Comparison of ENCODE assay signal across 8 cellular contexts in the genomic region with DNA sequence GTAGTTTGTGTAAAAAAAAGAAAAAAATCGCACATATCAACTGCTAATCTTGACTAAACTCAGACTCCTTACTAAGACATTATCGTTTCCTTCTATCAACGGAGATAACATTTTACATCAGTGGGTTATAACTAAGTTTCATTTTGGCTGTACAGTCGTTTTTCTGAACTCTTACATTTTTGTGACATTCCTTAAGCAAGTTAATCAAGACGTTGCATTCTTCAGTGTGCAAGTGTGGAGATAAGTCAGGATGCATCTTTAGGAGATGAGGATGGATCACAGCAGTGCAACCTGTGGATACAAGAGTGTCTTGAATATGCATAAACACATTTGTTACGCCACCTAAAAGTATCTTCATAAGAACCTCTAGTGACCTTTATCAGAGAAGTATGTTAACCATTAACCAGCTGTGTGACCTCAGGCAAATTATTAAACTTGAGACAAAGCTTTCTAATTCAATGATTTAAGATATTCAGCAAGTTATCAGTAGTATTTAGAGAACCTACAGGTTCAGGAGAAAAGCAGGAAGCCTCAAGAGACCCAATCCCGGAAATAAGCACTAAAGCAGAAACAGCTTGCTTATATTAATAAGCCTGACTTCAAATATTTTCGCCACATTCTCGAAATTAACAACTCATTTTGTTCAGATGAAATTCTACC. TPM values are rescaled to one million over a fixed set of nuclear protein-coding genes. Genes with fewer than 3 reads are reported as not detected.
A peak's percentile ranks its signal among the peaks of the same experiment; 100 is the strongest.
DNase-seq lines count a peak whose midpoint lies in the region; ATAC-seq, FAIRE-seq and TF ChIP-seq lines count a peak whose summit lies in the region.

No MANE protein-coding gene starts in this region.

- peaks cover 9% of the 10 kb centered on the region for H3K4me1 Mint-ChIP-seq in WTC11

- H3K4me3 ChIP-seq in mononuclear cell (ENCODE audit: low read length): peak overlapping the region; percentile 31

- peaks cover 7% of the 10 kb centered on the region for H3K4me1 ChIP-seq in mononuclear cell (ENCODE audit: insufficient read depth, low read length)

- no peaks in the 10 kb centered on the region for H3K9me3 ChIP-seq in mononuclear cell (ENCODE audit: low read depth, low read length)

- no peak for DNase-seq in WTC11 (ENCODE audit: low spot score)
- no peak for DNase-seq in urothelium cell line (ENCODE audit: low spot score)
- no peak for DNase-seq in effector CD4-positive, alpha-beta T cell
- DNase-seq in AG08395 (ENCODE audit: low spot score): no peak
- DNase-seq in SKM-1 treated with dmso at 0.1 percent for 144 hours (lab: John Stamatoyannopoulos, UW; ENCODE audit: unreplicated experiment): no peak

- POLR2A ChIA-PET in WTC11 (lab: Charles Lee): interaction anchor here (0.6 to 0.7 kb wide), 3 partner anchors 59 to 476 kb away, joined by 3 to 6 read pairs (median 4); no protein-coding TSS in a partner anchor

- H3K9me3 Mint-ChIP-seq in WTC11: peaks cover 17% of the 10 kb centered on the region

- peak overlapping the region; percentile 1; the same call in 1 of the 2 replicates for H3K27ac Mint-ChIP-seq in WTC11

- H3K27me3 ChIP-seq in mononuclear cell (ENCODE audit: insufficient read depth, low read length): no peaks in the 10 kb centered on the region

- no peak for FAIRE-seq in urothelium cell line (lab: Jason Lieb, UNC)

- H3K27me3 Mint-ChIP-seq in WTC11 (ENCODE audit: low read depth): no peaks in the 10 kb centered on the region

- no peak for TF ChIP-seq CTCF in WTC11 (IDR thresholded peaks at IDR 0.05)

- no peak overlapping the region for H3K4me3 Mint-ChIP-seq in WTC11

- CTCF ChIA-PET in WTC11 (lab: Charles Lee): interaction anchor here (1.0 kb wide), 1 partner anchor 39 kb away, joined by 3 read pairs; no protein-coding TSS in a partner anchor

- peaks cover 9% of the 10 kb centered on the region for H3K36me3 Mint-ChIP-seq in WTC11

- ATAC-seq in GM18508 (IDR thresholded peaks at IDR 0.05; ENCODE audit: insufficient read depth, unreplicated experiment) (peak; percentile 55), HG02588 (IDR thresholded peaks at IDR 0.05; ENCODE audit: unreplicated experiment) (peak; percentile 62), WTC11 (no peak)

TF ChIP-seq in WTC11, 78 proteins besides CTCF, POLR2A, EP300 and RAD21:
- no peak for TF ChIP-seq E2F4 (CRISPR knock-in tag; IDR thresholded peaks at IDR 0.05; ENCODE audit: borderline replicate concordance, low read depth)
- TF ChIP-seq CREM (CRISPR knock-in tag; IDR thresholded peaks at IDR 0.05): no peak
- no peak for TF ChIP-seq GRHL2 (CRISPR knock-in tag; IDR thresholded peaks at IDR 0.05; ENCODE audit: insufficient replicate concordance, severe bottlenecking)
- no peak for TF ChIP-seq AR (CRISPR knock-in tag; IDR thresholded peaks at IDR 0.05)
- TF ChIP-seq EMX1 (CRISPR knock-in tag; IDR thresholded peaks at IDR 0.05): no peak
- no peak for TF ChIP-seq TP53 (CRISPR knock-in tag; IDR thresholded peaks at IDR 0.05)
- no peak for TF ChIP-seq ZNF232 (CRISPR knock-in tag; IDR thresholded peaks at IDR 0.05)
- no peak for TF ChIP-seq FOXP1 (CRISPR knock-in tag; IDR thresholded peaks at IDR 0.05; ENCODE audit: borderline replicate concordance)
- no peak for TF ChIP-seq ERG (CRISPR knock-in tag; IDR thresholded peaks at IDR 0.05)
- TF ChIP-seq ZBTB43 (CRISPR knock-in tag; IDR thresholded peaks at IDR 0.05): no peak
- TF ChIP-seq KAT7 (CRISPR knock-in tag; IDR thresholded peaks at IDR 0.05; ENCODE audit: borderline replicate concordance): no peak
- TF ChIP-seq ZNF423 (CRISPR knock-in tag; IDR thresholded peaks at IDR 0.05): no peak
- TF ChIP-seq ZNF219 (CRISPR knock-in tag; IDR thresholded peaks at IDR 0.05; ENCODE audit: borderline replicate concordance): no peak
- TF ChIP-seq NR2C2 (CRISPR knock-in tag; IDR thresholded peaks at IDR 0.05): no peak
- no peak for TF ChIP-seq ZNF416 (CRISPR knock-in tag; IDR thresholded peaks at IDR 0.05)
- TF ChIP-seq TEAD4 (CRISPR knock-in tag; IDR thresholded peaks at IDR 0.05): no peak
TF ChIP-seq in WTC11: peak in this region for 0.

RNA-seq across cellular contexts. Expression of gene CMC2, which starts 9.4 kb away (rescaled TPM):
- total RNA-seq in WTC11 (2021): 76.6 to 79.3 TPM (median 78.9 TPM) in 3 replicates
- 26.8 TPM for total RNA-seq in mononuclear cell

RNA-seq across cellular contexts. Expression of gene CENPN, which starts 9.7 kb away (rescaled TPM):
- total RNA-seq in WTC11 (2021) (47.4 to 49.7 TPM (median 48.5 TPM) in 3 replicates), mononuclear cell (8.6 TPM)

RNA-seq across cellular contexts. Expression of gene ATMIN, which starts 38.4 kb away (rescaled TPM):
- total RNA-seq in WTC11 (2021) (36.0 to 43.1 TPM (median 37.2 TPM) in 3 replicates), mononuclear cell (42.5 TPM)
